ENCODE assay signal across 2 cellular contexts in the genomic region with DNA sequence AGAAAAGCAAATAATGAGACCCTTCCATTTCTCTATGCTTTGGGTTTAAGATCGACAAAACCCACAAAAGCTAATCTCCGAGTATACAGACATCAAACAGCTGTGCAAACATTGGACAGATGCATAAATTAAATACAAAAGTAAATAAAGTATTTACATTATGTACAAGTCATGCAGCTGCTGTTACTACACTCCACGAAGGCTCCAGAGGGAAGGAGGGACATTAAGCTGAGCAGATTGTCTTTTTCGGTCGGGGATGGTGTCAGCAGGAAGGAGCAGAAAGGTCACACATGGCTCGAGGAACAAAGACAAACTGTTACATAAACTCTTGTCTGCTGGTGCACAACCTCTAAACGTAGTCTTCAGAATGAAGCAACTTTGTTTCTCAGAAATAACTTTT.
TF ChIP-seq lines count a peak whose summit lies in the region.

No MANE protein-coding gene starts in this region.

TF ChIP-seq in HepG2, 621 proteins besides CTCF, POLR2A, EP300 and RAD21 (continues in another document):
- TF ChIP-seq PAWR (CRISPR knock-in tag; IDR thresholded peaks at IDR 0.05; ENCODE audit: borderline replicate concordance) (no peak), TFAP4 (IDR thresholded peaks at IDR 0.05; ENCODE audit: borderline replicate concordance, low read depth) (peak; percentile 49; the same call in 1 of the 2 replicates), ZNF83 (CRISPR knock-in tag; IDR thresholded peaks at IDR 0.05; ENCODE audit: borderline replicate concordance) (no peak), CHD2 (IDR thresholded peaks at IDR 0.05; ENCODE audit: low read depth, low read length) (no peak), RARG (CRISPR knock-in tag; IDR thresholded peaks at IDR 0.05; ENCODE audit: low read depth) (no peak), MEIS1 (CRISPR knock-in tag; IDR thresholded peaks at IDR 0.05; ENCODE audit: borderline replicate concordance) (no peak), NR2C2 (CRISPR knock-in tag; IDR thresholded peaks at IDR 0.05; ENCODE audit: borderline replicate concordance) (no peak), POGK (CRISPR knock-in tag; conservative IDR thresholded peaks at IDR 0.05) (no peak), ZNF326 (CRISPR knock-in tag; IDR thresholded peaks at IDR 0.05; ENCODE audit: borderline replicate concordance) (no peak), ZNF660 (CRISPR knock-in tag; IDR thresholded peaks at IDR 0.05; ENCODE audit: borderline replicate concordance, low read depth) (no peak), RARA (CRISPR knock-in tag; IDR thresholded peaks at IDR 0.05) (peak; percentile 54; the same call in 1 of the 2 replicates), BCL6 (CRISPR knock-in tag; IDR thresholded peaks at IDR 0.05) (peak; percentile 64; the same call in 1 of the 2 replicates), ZFP36L1 (CRISPR knock-in tag; IDR thresholded peaks at IDR 0.05) (no peak), ZNF30 (CRISPR knock-in tag; IDR thresholded peaks at IDR 0.05) (no peak), ZNF235 (CRISPR knock-in tag; IDR thresholded peaks at IDR 0.05; ENCODE audit: borderline replicate concordance) (no peak), ERF (CRISPR knock-in tag; IDR thresholded peaks at IDR 0.05) (no peak), PBX2 (CRISPR knock-in tag; IDR thresholded peaks at IDR 0.05) (no peak), ELF3 (CRISPR knock-in tag; IDR thresholded peaks at IDR 0.05) (0 out of 2 replicates have a peak, but pooled peaks have one; percentile 11)
- TF ChIP-seq, protein P1, sequence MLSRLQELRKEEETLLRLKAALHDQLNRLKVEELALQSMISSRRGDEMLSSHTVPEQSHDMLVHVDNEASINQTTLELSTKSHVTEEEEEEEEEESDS (CRISPR knock-in tag; IDR thresholded peaks at IDR 0.05; ENCODE audit: borderline replicate concordance) = no peak
- TF ChIP-seq, protein P2, sequence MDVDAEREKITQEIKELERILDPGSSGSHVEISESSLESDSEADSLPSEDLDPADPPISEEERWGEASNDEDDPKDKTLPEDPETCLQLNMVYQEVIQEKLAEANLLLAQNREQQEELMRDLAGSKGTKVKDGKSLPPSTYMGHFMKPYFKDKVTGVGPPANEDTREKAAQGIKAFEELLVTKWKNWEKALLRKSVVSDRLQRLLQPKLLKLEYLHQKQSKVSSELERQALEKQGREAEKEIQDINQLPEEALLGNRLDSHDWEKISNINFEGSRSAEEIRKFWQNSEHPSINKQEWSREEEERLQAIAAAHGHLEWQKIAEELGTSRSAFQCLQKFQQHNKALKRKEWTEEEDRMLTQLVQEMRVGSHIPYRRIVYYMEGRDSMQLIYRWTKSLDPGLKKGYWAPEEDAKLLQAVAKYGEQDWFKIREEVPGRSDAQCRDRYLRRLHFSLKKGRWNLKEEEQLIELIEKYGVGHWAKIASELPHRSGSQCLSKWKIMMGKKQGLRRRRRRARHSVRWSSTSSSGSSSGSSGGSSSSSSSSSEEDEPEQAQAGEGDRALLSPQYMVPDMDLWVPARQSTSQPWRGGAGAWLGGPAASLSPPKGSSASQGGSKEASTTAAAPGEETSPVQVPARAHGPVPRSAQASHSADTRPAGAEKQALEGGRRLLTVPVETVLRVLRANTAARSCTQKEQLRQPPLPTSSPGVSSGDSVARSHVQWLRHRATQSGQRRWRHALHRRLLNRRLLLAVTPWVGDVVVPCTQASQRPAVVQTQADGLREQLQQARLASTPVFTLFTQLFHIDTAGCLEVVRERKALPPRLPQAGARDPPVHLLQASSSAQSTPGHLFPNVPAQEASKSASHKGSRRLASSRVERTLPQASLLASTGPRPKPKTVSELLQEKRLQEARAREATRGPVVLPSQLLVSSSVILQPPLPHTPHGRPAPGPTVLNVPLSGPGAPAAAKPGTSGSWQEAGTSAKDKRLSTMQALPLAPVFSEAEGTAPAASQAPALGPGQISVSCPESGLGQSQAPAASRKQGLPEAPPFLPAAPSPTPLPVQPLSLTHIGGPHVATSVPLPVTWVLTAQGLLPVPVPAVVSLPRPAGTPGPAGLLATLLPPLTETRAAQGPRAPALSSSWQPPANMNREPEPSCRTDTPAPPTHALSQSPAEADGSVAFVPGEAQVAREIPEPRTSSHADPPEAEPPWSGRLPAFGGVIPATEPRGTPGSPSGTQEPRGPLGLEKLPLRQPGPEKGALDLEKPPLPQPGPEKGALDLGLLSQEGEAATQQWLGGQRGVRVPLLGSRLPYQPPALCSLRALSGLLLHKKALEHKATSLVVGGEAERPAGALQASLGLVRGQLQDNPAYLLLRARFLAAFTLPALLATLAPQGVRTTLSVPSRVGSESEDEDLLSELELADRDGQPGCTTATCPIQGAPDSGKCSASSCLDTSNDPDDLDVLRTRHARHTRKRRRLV (CRISPR knock-in tag; IDR thresholded peaks at IDR 0.05) = no peak

TF ChIP-seq in H1, 55 proteins besides CTCF, POLR2A, EP300 and RAD21:
- TF ChIP-seq, protein P3, sequence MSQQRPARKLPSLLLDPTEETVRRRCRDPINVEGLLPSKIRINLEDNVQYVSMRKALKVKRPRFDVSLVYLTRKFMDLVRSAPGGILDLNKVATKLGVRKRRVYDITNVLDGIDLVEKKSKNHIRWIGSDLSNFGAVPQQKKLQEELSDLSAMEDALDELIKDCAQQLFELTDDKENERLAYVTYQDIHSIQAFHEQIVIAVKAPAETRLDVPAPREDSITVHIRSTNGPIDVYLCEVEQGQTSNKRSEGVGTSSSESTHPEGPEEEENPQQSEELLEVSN (IDR thresholded peaks at IDR 0.05) = no peak
- TF ChIP-seq EZH2 (IDR thresholded peaks at IDR 0.05; ENCODE audit: low read depth, low read length, severe bottlenecking) = no peak
- TF ChIP-seq BCL11A (IDR thresholded peaks at IDR 0.05; ENCODE audit: low read depth in 2 of 2, low read length in 2 of 2) = no peak
- no peak for TF ChIP-seq SP1 (IDR thresholded peaks at IDR 0.05; ENCODE audit: low read depth, low read length)
- TF ChIP-seq CEBPB (IDR thresholded peaks at IDR 0.05; ENCODE audit: low read depth, low read length) = no peak
- TF ChIP-seq, protein P4, sequence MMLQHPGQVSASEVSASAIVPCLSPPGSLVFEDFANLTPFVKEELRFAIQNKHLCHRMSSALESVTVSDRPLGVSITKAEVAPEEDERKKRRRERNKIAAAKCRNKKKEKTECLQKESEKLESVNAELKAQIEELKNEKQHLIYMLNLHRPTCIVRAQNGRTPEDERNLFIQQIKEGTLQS (IDR thresholded peaks at IDR 0.05; ENCODE audit: insufficient read depth, low read depth, low read length) = no peak
- no peak for TF ChIP-seq GABPA (IDR thresholded peaks at IDR 0.05; ENCODE audit: borderline replicate concordance, insufficient read depth, low read length)
- TF ChIP-seq CHD1 (IDR thresholded peaks at IDR 0.05; ENCODE audit: low read depth, low read length) = no peak
- no peak for TF ChIP-seq ASH2L (IDR thresholded peaks at IDR 0.05; ENCODE audit: low read length)
